Comparison of ENCODE assay signal across 15 cellular contexts in genomic region chr6:106286746-106287145, GRCh38. TPM values are rescaled to one million over a fixed set of nuclear protein-coding genes. Genes with fewer than 3 reads are reported as not detected.
DNase-seq lines count a peak whose midpoint lies in the region; ATAC-seq, FAIRE-seq and TF ChIP-seq lines count a peak whose summit lies in the region.
"Had no signal": no experiment of that assay in that cellular context is flagged by ENCODE, and none has a peak within 500 bp of the region (broad histone marks: within the 10 kb centered on the region; RNA-seq: fewer than 3 reads in every experiment).

No MANE protein-coding gene starts in this region.

- in situ Hi-C loops in K562 (cut with MboI) = no loop called here

- ATAC-seq in GM23338 (no peak), K562 (no peak)
- ATAC-seq: CD8-positive, alpha-beta T cell; GM12878 had no signal

- WGBS in K562 (ENCODE audit: insufficient coverage, low coverage, missing lambda C conversion rate) = 90% methylated on average over 1 of the region's 1 CpG
- 89% methylated on average over 1 of the region's 1 CpG for WGBS in suprapubic skin

- TF ChIP-seq RAD21 in K562 (CRISPR knock-in tag; conservative IDR thresholded peaks at IDR 0.05 in 1 of 2, IDR thresholded peaks at IDR 0.05 in 1 of 2) = no peak

- no TSS peak for BruUV-seq in K562 (replicated peaks; lab: Mats Ljungman, UMichigan)

- dilution Hi-C loops in keratinocyte (cut with MboI; ENCODE audit: extremely low pct_ligation_motif_present, low sequenced_read_pairs) = no loop called here

- H3K36me3 ChIP-seq in GM23338 (ENCODE audit: insufficient read depth) (peaks cover 5% of the 10 kb centered on the region; the same call in 1 of the 2 replicates), K562 (ENCODE audit: control insufficient read depth, insufficient read depth, low read length) (peaks cover 30% of the 10 kb centered on the region), keratinocyte (ENCODE audit: control insufficient read depth in 2 of 2, extremely low read depth in 1 of 2, insufficient read depth in 2 of 2, low read length in 2 of 2) (peaks cover 4 to 7% of the 10 kb centered on the region in 2 experiments), parathyroid adenoma (ENCODE audit: control insufficient read depth, insufficient read depth, low read length) (no peaks in the 10 kb centered on the region), suprapubic skin (peaks cover 11% of the 10 kb centered on the region)

- peak overlapping the region; percentile 3; the same call in 1 of the 2 replicates for H3K4me2 ChIP-seq in GM23338
- no peak overlapping the region for H3K4me2 ChIP-seq in K562 (ENCODE audit: insufficient read depth, low read length)
- H3K4me2 ChIP-seq in keratinocyte (ENCODE audit: control insufficient read depth, extremely low read depth, insufficient read depth, low read depth, low read length) = no peak overlapping the region
- H3K4me2 ChIP-seq in parathyroid adenoma (ENCODE audit: low read length) = peak overlapping the region; percentile 20
- H3K4me2 ChIP-seq: BLaER1 had no signal

- FAIRE-seq in K562 (lab: Jason Lieb, UNC) (no peak), keratinocyte (lab: Jason Lieb, UNC) (peak; percentile 23)

- H3K4me3 ChIP-seq in GM23338 (no peak overlapping the region), K562 (no peak overlapping the region), keratinocyte (ENCODE audit: control insufficient read depth in 2 of 3, extremely low read depth in 1 of 3, insufficient read depth in 2 of 3, low read depth in 1 of 3, low read length in 3 of 3) (no peak overlapping the region), parathyroid adenoma (ENCODE audit: low read depth, low read length) (no peak overlapping the region), suprapubic skin (no peak overlapping the region)
- H3K4me3 ChIP-seq: BLaER1, GM12878 had no signal

- H3K9me2 ChIP-seq in GM23338 (ENCODE audit: insufficient read depth) = no peaks in the 10 kb centered on the region

- TF ChIP-seq POLR2A in K562 (conservative IDR thresholded peaks at IDR 0.05) (no peak), suprapubic skin (IDR thresholded peaks at IDR 0.05) (no peak)

- H3K27ac Mint-ChIP-seq in GM23338 = no peak overlapping the region; the same call in 1 of the 2 replicates
- H3K27ac Mint-ChIP-seq: CD8-positive, alpha-beta T cell had no signal

- H2AFZ ChIP-seq in GM23338 (no peak overlapping the region), K562 (ENCODE audit: low read depth, low read length) (no peak overlapping the region), keratinocyte (ENCODE audit: control insufficient read depth, low read length) (no peak overlapping the region), parathyroid adenoma (no peak overlapping the region)

- no peaks in the 10 kb centered on the region for H3K27me3 ChIP-seq in GM23338 (ENCODE audit: insufficient read depth)
- H3K27me3 ChIP-seq in K562 (ENCODE audit: control insufficient read depth in 2 of 2, insufficient read depth in 2 of 2, low read length in 2 of 2) = no peaks in the 10 kb centered on the region
- no peaks in the 10 kb centered on the region for H3K27me3 ChIP-seq in keratinocyte (ENCODE audit: control insufficient read depth, extremely low read depth, insufficient read depth, low read length)
- H3K27me3 ChIP-seq in parathyroid adenoma (ENCODE audit: control insufficient read depth, insufficient read depth, low read length) = no peaks in the 10 kb centered on the region
- H3K27me3 ChIP-seq in suprapubic skin = no peaks in the 10 kb centered on the region
- H3K27me3 ChIP-seq: BLaER1 had no signal

- TF ChIP-seq EP300 in K562 (IDR thresholded peaks at IDR 0.05; ENCODE audit: low read length) = no peak
- TF ChIP-seq EP300 in suprapubic skin (IDR thresholded peaks at IDR 0.05) = no peak

- H3K9me1 ChIP-seq in K562 (ENCODE audit: control insufficient read depth, insufficient read depth, low read length) (no peaks in the 10 kb centered on the region), keratinocyte (ENCODE audit: control insufficient read depth, extremely low read depth, insufficient read depth, low read length) (peaks cover 3% of the 10 kb centered on the region)

- H3K4me3 Mint-ChIP-seq in GM23338 = no peak overlapping the region
- H3K4me3 Mint-ChIP-seq: CD8-positive, alpha-beta T cell had no signal

- no peak for DNase-seq in GM23338 (ENCODE audit: low spot score)
- DNase-seq in K562 (ENCODE audit: extremely low read depth in 1 of 4, low spot score in 3 of 4) = no peak
- no peak for DNase-seq in keratinocyte (ENCODE audit: low read depth, low spot score)
- no peak for DNase-seq in effector CD8-positive, alpha-beta T cell (lab: John Stamatoyannopoulos, UW)
- no peak for DNase-seq in NOMO-1 treated with DMSO at 0.1 percent for 48 hours (lab: John Stamatoyannopoulos, UW; ENCODE audit: unreplicated experiment)
- DNase-seq in suprapubic skin (ENCODE audit: low spot score in 2 of 2) = no peak
- no peak for DNase-seq in globus pallidus (ENCODE audit: low spot score)
- DNase-seq: 8988T; Calu3; CD8-positive, alpha-beta T cell; DMS79 treated with DMSO at 0.1 percent for 48 hours; H9 had no signal

- H3K4me1 ChIP-seq in GM23338 (ENCODE audit: insufficient read depth) (peaks cover 13% of the 10 kb centered on the region), K562 (replicated peaks in 1 of 2; ENCODE audit: control insufficient read depth in 2 of 2, insufficient read depth in 2 of 2, low read length in 2 of 2) (peaks cover 0 to 6% of the 10 kb centered on the region in 2 experiments; a peak in 2 of 5 replicates), keratinocyte (ENCODE audit: control insufficient read depth, extremely low read depth, insufficient read depth, low read length) (peaks cover 12% of the 10 kb centered on the region), parathyroid adenoma (peaks cover 11% of the 10 kb centered on the region), suprapubic skin (peaks cover 10% of the 10 kb centered on the region)
- H3K4me1 ChIP-seq: BLaER1 had no signal

- no peaks in the 10 kb centered on the region for H3F3A ChIP-seq in GM23338 (replicated peaks; ENCODE audit: low read depth)

- H3K27ac ChIP-seq in GM23338 (ENCODE audit: low read depth) (no peak overlapping the region), K562 (ENCODE audit: extremely low read depth, low read depth, low read length) (peak overlapping the region; percentile 32; the same call in 1 of the 3 replicates), keratinocyte (ENCODE audit: control insufficient read depth, insufficient read depth, low read length) (no peak overlapping the region), parathyroid adenoma (no peak overlapping the region), suprapubic skin (no peak overlapping the region)
- H3K27ac ChIP-seq: BLaER1 had no signal

- CTCF ChIA-PET in K562 (lab: Yijun Ruan, JAX; ENCODE audit: low intra/inter-chr PET ratio) = no interaction called here

- H3K9me3 ChIP-seq in K562 (replicated peaks; ENCODE audit: control insufficient read depth, insufficient read depth, low read depth, low read length) = peaks cover under 1% of the 10 kb centered on the region; the same call in 1 of the 2 replicates
- H3K9me3 ChIP-seq in keratinocyte (ENCODE audit: control insufficient read depth, low read depth, low read length) = no peaks in the 10 kb centered on the region
- H3K9me3 ChIP-seq in parathyroid adenoma (ENCODE audit: control insufficient read depth, low read length) = no peaks in the 10 kb centered on the region
- no peaks in the 10 kb centered on the region for H3K9me3 ChIP-seq in suprapubic skin

- H3K9ac ChIP-seq in K562 (ENCODE audit: insufficient read depth in 1 of 2, low read depth in 2 of 2, low read length in 2 of 2) (no peak overlapping the region), keratinocyte (ENCODE audit: control insufficient read depth, extremely low read depth, insufficient read depth, low read length) (no peak overlapping the region), parathyroid adenoma (no peak overlapping the region)
- H3K9ac ChIP-seq: BLaER1 had no signal

- intact Hi-C loops in K562 (cut with micrococcal nuclease) = no loop called here

- POLR2A ChIA-PET in K562 (lab: Yijun Ruan, JAX) = interaction anchor here (0.6 to 1.6 kb wide), 3 partner anchors 10 to 34 kb away, joined by 3 to 6 read pairs (median 4); no protein-coding TSS in a partner anchor

- H3K79me2 ChIP-seq in GM23338 (replicated peaks; ENCODE audit: insufficient read depth) (peaks cover 78% of the 10 kb centered on the region), K562 (ENCODE audit: control insufficient read depth, insufficient read depth, low read length) (peaks cover 70% of the 10 kb centered on the region), keratinocyte (ENCODE audit: control insufficient read depth, insufficient read depth, low read length) (peaks cover 63% of the 10 kb centered on the region), parathyroid adenoma (peaks cover 31% of the 10 kb centered on the region)

- no peak for TF ChIP-seq CTCF in GM23338 (conservative IDR thresholded peaks at IDR 0.05; ENCODE audit: low read depth in 2 of 2)
- TF ChIP-seq CTCF in K562 (IDR thresholded peaks at IDR 0.05 in 2 of 3, conservative IDR thresholded peaks at IDR 0.05 in 1 of 3; ENCODE audit: insufficient read depth in 2 of 3, low read depth in 1 of 3, low read length in 3 of 3) = no peak
- no peak for TF ChIP-seq CTCF in keratinocyte (optimal IDR thresholded peaks at IDR 0.05 in 1 of 3, IDR thresholded peaks at IDR 0.05 in 1 of 3, conservative IDR thresholded peaks at IDR 0.05 in 1 of 3; ENCODE audit: extremely low read depth in 1 of 3, insufficient read depth in 2 of 3, low read length in 3 of 3)
- no peak for TF ChIP-seq CTCF in parathyroid adenoma (IDR thresholded peaks at IDR 0.05)
- TF ChIP-seq CTCF in suprapubic skin (IDR thresholded peaks at IDR 0.05) = no peak

- H3K9me3 Mint-ChIP-seq in GM23338 = no peaks in the 10 kb centered on the region
- H3K9me3 Mint-ChIP-seq: CD8-positive, alpha-beta T cell; H9 had no signal

- H4K20me1 ChIP-seq in GM23338 (replicated peaks; ENCODE audit: insufficient read depth) (no peaks in the 10 kb centered on the region; the same call in 1 of the 2 replicates), K562 (replicated peaks; ENCODE audit: control insufficient read depth, insufficient read depth, low read length) (0 out of 2 replicates have a peak, but pooled peaks cover 11% of the 10 kb centered on the region), keratinocyte (ENCODE audit: control insufficient read depth, extremely low read depth, insufficient read depth, low read length) (no peaks in the 10 kb centered on the region)

- H3K36me3 Mint-ChIP-seq in GM23338 (ENCODE audit: low read depth) = peaks cover 10% of the 10 kb centered on the region; the same call in 2 of the 3 replicates

- peaks cover 21% of the 10 kb centered on the region for H3K4me1 Mint-ChIP-seq in GM23338

- no peaks in the 10 kb centered on the region for H3K27me3 Mint-ChIP-seq in GM23338 (ENCODE audit: insufficient read depth, low read depth, poor library complexity)

RNA-seq across cellular contexts. Expression of gene ATG5, which starts 38.8 kb away (rescaled TPM):
- total RNA-seq in GM23338 (2014; rRNA removed; shearing (Covaris generic)) = 48.2 and 51.1 TPM in 2 replicates
- polyA plus RNA-seq in GM23338 (2016; fragmentation: Nextera tagmentation; extraction: Ambion mirVana) (25.8 and 31.6 TPM in 2 replicates), K562 (2011; rRNA removed) (56.0 and 80.0 TPM in 2 replicates), K562 (2014; fragmentation: Illumina TruSeq; extraction: Trizol) (40.3 and 42.7 TPM in 2 replicates), K562 (2014; fragmentation: Nextera tagmentation; extraction: Ambion mirVana) (10 to 100 TPM; 29.0 to 29.6 TPM), K562 (2014; rRNA removed) (41.3 and 43.4 TPM in 2 replicates), keratinocyte (29.1 to 60.0 TPM (median 32.8 TPM) in 3 replicates)
- 37.5 and 96.3 TPM in 2 replicates for total RNA-seq in K562 (2011; cell fraction: chromatin; rRNA removed; ENCODE audit: low replicate concordance)
- total RNA-seq in K562 (2011; cell fraction: nucleolus; rRNA removed) = 19.0 and 21.2 TPM in 2 replicates
- total RNA-seq in K562 (2011; cell fraction: nucleoplasm; rRNA removed) = 35.8 and 41.9 TPM in 2 replicates
- total RNA-seq in K562 (2014; rRNA removed) (34.6 and 53.2 TPM in 2 replicates), K562 (2014; rRNA removed; fragmentation: Illumina TruSeq; extraction: Trizol) (62.1 and 71.0 TPM in 2 replicates), K562 (2015; rRNA removed; fragmentation: Illumina TruSeq; extraction: Trizol) (55.0 and 64.4 TPM in 2 replicates), K562 (2021) (53.2 and 55.4 TPM in 2 replicates), suprapubic skin (10 to 100 TPM; 18.1 to 25.7 (median 23.1) TPM)
- polyA plus RNA-seq in K562 (2011; cell fraction: cytosol; rRNA removed) = 11.9 and 20.0 TPM in 2 replicates
- 16.8 and 23.7 TPM in 2 replicates for polyA plus RNA-seq in K562 (2011; cell fraction: nucleus; rRNA removed)
- polyA plus RNA-seq in K562 (2012) = 44.2 and 44.8 TPM in 2 replicates
- polyA minus RNA-seq in K562 (2011; rRNA and poly(A)+ RNA removed) = 92.7 and 96.4 TPM in 2 replicates
- polyA minus RNA-seq in K562 (2011; cell fraction: cytosol; rRNA and poly(A)+ RNA removed) = 15.6 and 24.6 TPM in 2 replicates
- polyA minus RNA-seq in K562 (2011; cell fraction: nucleus; rRNA and poly(A)+ RNA removed) = 40.7 and 64.4 TPM in 2 replicates
- polyA plus RNA-seq in keratinocyte (2011; ENCODE audit: low read depth) = 151 TPM
- polyA plus RNA-seq in keratinocyte (2011; cell fraction: cytosol; rRNA removed) = 23.9 and 47.2 TPM in 2 replicates
- polyA plus RNA-seq in keratinocyte (2011; cell fraction: nucleus; rRNA removed) = 18.6 and 25.7 TPM in 2 replicates
- polyA plus RNA-seq in keratinocyte (2012; ENCODE audit: low replicate concordance) = 27.0 and 31.8 TPM in 2 replicates
- polyA minus RNA-seq in keratinocyte = 5.3 to 41.9 TPM (median 20.7 TPM) in 3 replicates
- polyA minus RNA-seq in keratinocyte (2011; cell fraction: cytosol; rRNA and poly(A)+ RNA removed) = 18.2 TPM
- 18.5 and 41.2 TPM in 2 replicates for polyA minus RNA-seq in keratinocyte (2011; cell fraction: nucleus; rRNA and poly(A)+ RNA removed)

Comparison
In these comparisons a context has a peak if more than half of its experiments do, and no peak if none do; other contexts are left out.
1. H3K4me2 ChIP-seq: peak in GM23338 (single experiment) and parathyroid adenoma (single experiment); none in K562 (single experiment) and keratinocyte (single experiment).